In genomic region chr7:151688236-151688780, GRCh38 we compare ENCODE assay signal across 15 cellular contexts.
DNase-seq lines count a peak whose midpoint lies in the region; ATAC-seq and TF ChIP-seq lines count a peak whose summit lies in the region.
"Had no signal": no experiment of that assay in that cellular context is flagged by ENCODE, and none has a peak within 500 bp of the region (broad histone marks: within the 10 kb centered on the region; RNA-seq: fewer than 3 reads in every experiment).

No MANE protein-coding gene starts in this region.

- no peak overlapping the region for H3K4me3 ChIP-seq in HUES6 (ENCODE audit: low read depth, low read length)
- no peak overlapping the region for H3K4me3 ChIP-seq in brain microvascular endothelial cell (ENCODE audit: low read depth, low read length)
- H3K4me3 ChIP-seq in left lung, result no peak overlapping the region
- no peak overlapping the region for H3K4me3 ChIP-seq in thoracic aorta

- peaks cover 0 to under 1% (median 0%) of the 10 kb centered on the region in 3 donors for H3K4me1 Mint-ChIP-seq in T-cell

- no peak overlapping the region for H3K4me3 Mint-ChIP-seq in T-cell

- intact Hi-C loops in left lung (cut with DNase I), result no loop called here

- DNase-seq in brain microvascular endothelial cell, result no peak
- DNase-seq in left lung, result no peak
- no peak for DNase-seq in thoracic aorta (ENCODE audit: low spot score)
- no peak for DNase-seq in T-cell
- DNase-seq in ecto neural progenitor cell (ENCODE audit: low spot score), result no peak
- no peak for DNase-seq in A172 (ENCODE audit: low spot score)
- DNase-seq: effector CD8-positive, alpha-beta T cell; GF-D8; KG1; NCI-H187; NCI-H774; occipital lobe; stimulated activated CD4-positive, alpha-beta T cell treated with anti-CD3 and anti-CD28 coated beads, Interleukin-4, amount 100 ng/mL, for 1 hour; stimulated activated naive CD4-positive, alpha-beta T cell treated with Interleukin-2 at 50 U/mL for 16 hours had no signal

- no peak overlapping the region for H3K27ac Mint-ChIP-seq in T-cell

- peaks cover 8% of the 10 kb centered on the region for H3K36me3 Mint-ChIP-seq in T-cell

- CTCF ChIA-PET in T-cell (lab: Charles Lee), result no interaction called here

- H3K9ac ChIP-seq in HUES6 (ENCODE audit: low read length), result peak overlapping the region; percentile 41

- H3K36me3 ChIP-seq in HUES6 (ENCODE audit: control insufficient read depth, insufficient read depth, low read length), result no peaks in the 10 kb centered on the region
- no peaks in the 10 kb centered on the region for H3K36me3 ChIP-seq in brain microvascular endothelial cell (replicated peaks)
- H3K36me3 ChIP-seq in left lung, result no peaks in the 10 kb centered on the region
- H3K36me3 ChIP-seq in thoracic aorta, result no peaks in the 10 kb centered on the region

- H3K27me3 ChIP-seq in HUES6 (ENCODE audit: control insufficient read depth, insufficient read depth, low read length), result no peaks in the 10 kb centered on the region
- H3K27me3 ChIP-seq in brain microvascular endothelial cell (replicated peaks), result no peaks in the 10 kb centered on the region
- no peaks in the 10 kb centered on the region for H3K27me3 ChIP-seq in left lung
- H3K27me3 ChIP-seq in thoracic aorta (replicated peaks; ENCODE audit: insufficient read depth), result no peaks in the 10 kb centered on the region

- ATAC-seq in left lung, result no peak
- no peak for ATAC-seq in thoracic aorta (ENCODE audit: insufficient number of reproducible peaks, low FRiP score, low read depth)
- no peak for ATAC-seq in T-cell (replicated peaks in 1 of 4)

- no peak for TF ChIP-seq CTCF in brain microvascular endothelial cell (IDR thresholded peaks at IDR 0.05; ENCODE audit: low read depth, low read length, missing control alignments)
- no peak for TF ChIP-seq CTCF in left lung (IDR thresholded peaks at IDR 0.05)
- no peak for TF ChIP-seq CTCF in thoracic aorta (IDR thresholded peaks at IDR 0.05)

- H3K4me1 ChIP-seq in HUES6 (ENCODE audit: control insufficient read depth, insufficient read depth, low read length), result peaks cover 50% of the 10 kb centered on the region
- peaks cover 8 to 22% of the 10 kb centered on the region in 2 donors for H3K4me1 ChIP-seq in left lung
- peaks cover 15 to 39% of the 10 kb centered on the region in 2 donors for H3K4me1 ChIP-seq in thoracic aorta (ENCODE audit: control insufficient read depth in 1 of 2, low read depth in 2 of 2)

- POLR2A ChIA-PET in T-cell (lab: Charles Lee), result no interaction called here

- in situ Hi-C loops in brain microvascular endothelial cell (cut with HindIII; ENCODE audit: low pct_ligation_motif_present, low sequenced_read_pairs), result no loop called here

- H3K27ac ChIP-seq in HUES6 (ENCODE audit: low read depth, low read length) (peak overlapping the region; percentile 66; the same call in 1 of the 2 replicates), brain microvascular endothelial cell (peak overlapping the region; percentile 53), left lung (peak overlapping the region; percentile 26 to 60), thoracic aorta (peak overlapping the region; percentile 81 to 87)

- no peaks in the 10 kb centered on the region for H3K9me3 Mint-ChIP-seq in T-cell

- H3K27me3 Mint-ChIP-seq in T-cell, result no peaks in the 10 kb centered on the region

- H3K9me3 ChIP-seq in HUES6 (ENCODE audit: control insufficient read depth, insufficient read depth, low read depth, low read length), result no peaks in the 10 kb centered on the region
- no peaks in the 10 kb centered on the region for H3K9me3 ChIP-seq in left lung
- H3K9me3 ChIP-seq in thoracic aorta, result no peaks in the 10 kb centered on the region
